Comparison of ENCODE assay signal across 8 cellular contexts in genomic region chr3:141876381-141876890, GRCh38. TPM values are rescaled to one million over a fixed set of nuclear protein-coding genes. Genes with fewer than 3 reads are reported as not detected.
A peak's percentile ranks its signal among the peaks of the same experiment; 100 is the strongest.
DNase-seq lines count a peak whose midpoint lies in the region; ATAC-seq and TF ChIP-seq lines count a peak whose summit lies in the region.

Gene ATP1B3, plus strand, starts transcription at chr3:141876643. Its CDS starts 159 bp downstream, at chr3:141876802.

- H3K4ac ChIP-seq in H9 (ENCODE audit: low read depth, low read length): no peak within 1 kb of the TSS; the same call in 1 of the 2 replicates

- no peak within 1 kb of the TSS for H2BK20ac ChIP-seq in H9 (ENCODE audit: low read depth, low read length, poor library complexity, severe bottlenecking)

- no peak within 1 kb of the TSS for H2BK5ac ChIP-seq in H9 (ENCODE audit: insufficient read length, low read length)

- no peak within 1 kb of the TSS for H2BK12ac ChIP-seq in H9 (ENCODE audit: insufficient read length, low read depth, low read length)

- peak within 1 kb of the TSS; percentile 92 for H3K18ac ChIP-seq in H9 (ENCODE audit: insufficient read length, low read depth, low read length)

- H3K27ac Mint-ChIP-seq in H9 (peak within 1 kb of the TSS; percentile 89 to 96 (median 90); a peak in 5 of 7 replicates), osteocyte (ENCODE audit: unreplicated experiment) (peak within 1 kb of the TSS; percentile 96)

- H3K23ac ChIP-seq in H9 (ENCODE audit: insufficient read length, low read depth, low read length): no peak within 1 kb of the TSS

- no CpG with 5 or more reads among the region's 69 CpGs for WGBS in H9 (ENCODE audit: extremely low coverage, insufficient read length, low lambda C conversion rate)
- 1% methylated on average over 21 to 43 of the region's 69 CpGs for WGBS in testis, 2 donors

- TF ChIP-seq CTCF in H9 (conservative IDR thresholded peaks at IDR 0.05) (no peak), osteocyte (IDR thresholded peaks at IDR 0.05) (no peak), testis (IDR thresholded peaks at IDR 0.05) (peak in 2 of 3 experiments; percentile 0 to 30)

- H2AFZ ChIP-seq in H9 (ENCODE audit: low read length): peak within 1 kb of the TSS; percentile 95

- H2BK15ac ChIP-seq in H9 (ENCODE audit: low read depth, low read length): no peak within 1 kb of the TSS

- H3K9me3 Mint-ChIP-seq in H9 (no peaks in the 10 kb centered on the region), osteocyte (ENCODE audit: unreplicated experiment) (no peaks in the 10 kb centered on the region)

- H3K27me3 Mint-ChIP-seq in H9 (ENCODE audit: low read depth) (no peaks in the 10 kb centered on the region), osteocyte (ENCODE audit: unreplicated experiment) (no peaks in the 10 kb centered on the region)

- H2AK5ac ChIP-seq in H9 (ENCODE audit: insufficient read length, low read length): no peak within 1 kb of the TSS

- peak within 1 kb of the TSS; percentile 84 to 90 for H3K4me3 ChIP-seq in testis

- H3K9ac ChIP-seq in H9 (ENCODE audit: extremely low read depth, insufficient read length, low read length): peak within 1 kb of the TSS; percentile 87

- H4K5ac ChIP-seq in H9 (ENCODE audit: insufficient read length, low read depth, low read length): no peak within 1 kb of the TSS

- no peaks in the 10 kb centered on the region for H3K27me3 ChIP-seq in H9 (ENCODE audit: insufficient read depth, low read length)
- no peaks in the 10 kb centered on the region for H3K27me3 ChIP-seq in testis

- H3K9me3 ChIP-seq in H9 (ENCODE audit: control insufficient read depth, low read depth, low read length) (no peaks in the 10 kb centered on the region), testis (no peaks in the 10 kb centered on the region)

- H3K79me2 ChIP-seq in H9 (ENCODE audit: insufficient read depth, low read length): peaks cover 21% of the 10 kb centered on the region

- H3K79me1 ChIP-seq in H9 (ENCODE audit: insufficient read depth, low read depth, low read length, poor library complexity, severe bottlenecking): peaks cover 4% of the 10 kb centered on the region

- H3K36me3 Mint-ChIP-seq in H9 (ENCODE audit: insufficient read depth in 1 of 3, low read depth in 3 of 3) (peaks cover 3 to 21% (median 7%) of the 10 kb centered on the region in 3 experiments), osteocyte (ENCODE audit: unreplicated experiment) (no peaks in the 10 kb centered on the region)

- intact Hi-C loops in testis (cut with DNase I; ENCODE audit: low total_unique reads): loop anchor here (10.0 kb wide), 1 partner anchor 142 kb away; the partner anchor contains the start of gene RNF7

- no peak within 1 kb of the TSS for H3T11ph ChIP-seq in H9 (ENCODE audit: low read length)

- H3K36me3 ChIP-seq in testis (ENCODE audit: low read depth, missing control alignments): no peaks in the 10 kb centered on the region

- peaks cover 14% of the 10 kb centered on the region for H3K23me2 ChIP-seq in H9 (ENCODE audit: insufficient read length, low read depth, low read length, poor library complexity, severe bottlenecking)

- H3K14ac ChIP-seq in H9 (ENCODE audit: insufficient read depth, low read length): peak within 1 kb of the TSS; percentile 96

- peaks cover 20 to 35% of the 10 kb centered on the region in 2 experiments for H3K4me1 Mint-ChIP-seq in H9
- peaks cover 39% of the 10 kb centered on the region for H3K4me1 Mint-ChIP-seq in osteocyte (ENCODE audit: unreplicated experiment)

- H4K8ac ChIP-seq in H9 (replicated peaks; ENCODE audit: insufficient read length, low read depth, low read length): no peak within 1 kb of the TSS

- DNase-seq in GM03348 (ENCODE audit: low spot score) (peak; percentile 97), H9 (peak; percentile 71), M059J (ENCODE audit: low read depth) (peak; percentile 88), glomerular visceral epithelial cell (ENCODE audit: extremely low spot score) (peak; percentile 87), osteocyte (ENCODE audit: extremely low spot score, unreplicated experiment) (peak; percentile 93), testis (peak; percentile 86)
- peak; percentile 84 for DNase-seq in activated naive CD4-positive, alpha-beta T cell treated with anti-CD3 and anti-CD28 coated beads, Interleukin-2, amount 50 U/mL, for 16 hours

- H3K56ac ChIP-seq in H9 (ENCODE audit: insufficient read length, low read depth, low read length): no peak within 1 kb of the TSS

- H3K4me1 ChIP-seq in H9 (ENCODE audit: insufficient read depth, low read length): no peaks in the 10 kb centered on the region; the same call in 1 of the 2 replicates
- peaks cover 10% of the 10 kb centered on the region for H3K4me1 ChIP-seq in testis

- no peak within 1 kb of the TSS for H4K91ac ChIP-seq in H9 (ENCODE audit: insufficient read length, low read depth, low read length)

- peak; percentile 79 for ATAC-seq in SK-N-SH treated with all-trans-retinoic acid at 6 μM for 48 hours

- peak; percentile 23 for TF ChIP-seq POLR2A in testis (IDR thresholded peaks at IDR 0.05)

- H3K27ac ChIP-seq in H9 (ENCODE audit: insufficient read length, low read depth, low read length): no peak within 1 kb of the TSS
- peak within 1 kb of the TSS; percentile 78 to 100 for H3K27ac ChIP-seq in testis

- peak within 1 kb of the TSS; percentile 87 to 94 for H3K4me3 Mint-ChIP-seq in H9
- peak within 1 kb of the TSS; percentile 89 for H3K4me3 Mint-ChIP-seq in osteocyte (ENCODE audit: unreplicated experiment)

- H4K20me1 ChIP-seq in H9 (ENCODE audit: control insufficient read depth, insufficient read depth, insufficient read length): no peaks in the 10 kb centered on the region

- H2BK120ac ChIP-seq in H9 (ENCODE audit: low read depth, low read length, poor library complexity, severe bottlenecking): peak within 1 kb of the TSS; percentile 10

- peak within 1 kb of the TSS; percentile 79 for H3K4me2 ChIP-seq in H9 (ENCODE audit: insufficient read depth, insufficient read length, low read length)

TF ChIP-seq in SK-N-SH treated with all-trans-retinoic acid at 6 μM for 48 hours, 23 proteins besides CTCF, POLR2A, EP300 and RAD21 (continues in another document):
- TF ChIP-seq ZC3H10 (CRISPR knock-in tag; IDR thresholded peaks at IDR 0.05): no peak
- TF ChIP-seq CREB5 (CRISPR knock-in tag; IDR thresholded peaks at IDR 0.05; ENCODE audit: low read depth): no peak
- TF ChIP-seq ZNF565 (CRISPR knock-in tag; conservative IDR thresholded peaks at IDR 0.05; ENCODE audit: low read depth): no peak
- TF ChIP-seq SNAI2 (CRISPR knock-in tag; IDR thresholded peaks at IDR 0.05): no peak
- TF ChIP-seq RARB (CRISPR knock-in tag; IDR thresholded peaks at IDR 0.05): no peak
- TF ChIP-seq TCF4 (CRISPR knock-in tag; IDR thresholded peaks at IDR 0.05; ENCODE audit: borderline replicate concordance): no peak
- TF ChIP-seq OSR1 (CRISPR knock-in tag; IDR thresholded peaks at IDR 0.05): no peak
- TF ChIP-seq ZNF8 (CRISPR knock-in tag; IDR thresholded peaks at IDR 0.05): no peak
- TF ChIP-seq CSDC2 (CRISPR knock-in tag; IDR thresholded peaks at IDR 0.05): no peak
- TF ChIP-seq TSHZ2 (CRISPR knock-in tag; IDR thresholded peaks at IDR 0.05): no peak
- no peak for TF ChIP-seq ARNTL (CRISPR knock-in tag; IDR thresholded peaks at IDR 0.05; ENCODE audit: borderline replicate concordance, low read depth)

RNA-seq across cellular contexts. Expression of gene ATP1B3, which starts in this region (rescaled TPM):
- total RNA-seq in H9 (2021) (223 and 250 TPM in 2 replicates), osteocyte (139 and 152 TPM in 2 replicates), testis (10 to 100 TPM; 47.1 to 79.5 TPM)
- 141 and 205 TPM in 2 replicates for total RNA-seq in M059J (2014; rRNA removed; shearing (Covaris generic))
- 147 TPM for polyA plus RNA-seq in testis (ENCODE audit: insufficient read depth, low read depth, low replicate concordance)

Comparison
In these comparisons a context has a peak if more than half of its experiments do, and no peak if none do; other contexts are left out.
1. CTCF ChIP-seq: peak in testis (2 of 3); none in H9 (single experiment) and osteocyte (single experiment).
2. Peak in every context shown above with its lines, with median percentiles within 50 percentile points of each other: DNase-seq.